1 cellular context compared by ENCODE assay signal in the genomic region with DNA sequence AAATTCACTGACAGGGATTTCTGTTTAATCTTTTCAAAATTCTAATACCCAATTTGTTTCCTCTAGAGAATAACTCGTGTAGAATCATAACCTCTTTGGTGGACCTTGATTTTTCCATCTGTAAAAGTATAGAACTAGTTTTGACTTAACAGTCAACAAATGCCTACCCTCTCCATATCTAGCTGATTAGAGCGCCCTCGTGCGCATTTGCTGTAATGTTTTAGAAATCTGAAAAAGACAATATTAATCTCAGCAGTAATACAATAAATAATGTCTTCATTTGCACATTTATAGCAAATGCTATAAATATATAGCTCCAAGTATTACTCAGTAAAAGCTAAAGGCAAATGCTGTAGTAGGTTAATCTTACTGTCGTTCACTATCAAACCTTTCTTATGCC.
A peak's percentile ranks its signal among the peaks of the same experiment; 100 is the strongest.
TF ChIP-seq lines count a peak whose summit lies in the region.

No MANE protein-coding gene starts in this region.

TF ChIP-seq in neural cell, 6 proteins besides CTCF, POLR2A, EP300 and RAD21:
- TF ChIP-seq SMC3 (conservative IDR thresholded peaks at IDR 0.05; ENCODE audit: poor library complexity), result peak; percentile 27
